In the genomic region with DNA sequence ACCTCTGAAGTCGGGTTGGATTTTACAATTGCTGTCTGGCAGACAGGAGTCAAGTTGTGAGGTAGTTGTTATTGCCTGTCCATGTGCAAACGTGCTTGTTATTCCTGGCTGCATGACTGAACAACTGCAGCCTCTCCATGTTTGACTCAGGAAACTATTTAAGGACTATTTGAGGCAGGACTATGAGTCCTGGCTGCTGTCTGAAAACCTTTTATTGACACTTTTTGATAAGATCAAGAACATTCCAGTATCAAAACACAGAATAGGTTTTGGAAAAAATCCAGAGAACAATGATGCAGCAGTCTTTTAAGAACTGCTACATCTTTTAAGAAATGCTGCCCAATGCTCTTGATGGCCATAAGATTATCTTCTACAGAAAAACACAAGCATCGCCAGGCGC, we compare ENCODE assay signal across 26 cellular contexts. TPM values are rescaled to one million over a fixed set of nuclear protein-coding genes. Genes with fewer than 3 reads are reported as not detected.
DNase-seq lines count a peak whose midpoint lies in the region; ATAC-seq and TF ChIP-seq lines count a peak whose summit lies in the region.
"Had no signal": no experiment of that assay in that cellular context is flagged by ENCODE, and none has a peak within 500 bp of the region (broad histone marks: within the 10 kb centered on the region; RNA-seq: fewer than 3 reads in every experiment).

No MANE protein-coding gene starts in this region.

- CTCF ChIA-PET in mammary epithelial cell (lab: Charles Lee; ENCODE audit: low non-redundant PET): no interaction called here
- CTCF ChIA-PET in activated CD4-positive, alpha-beta T cell treated with anti-CD3 and anti-CD28 coated beads, Interleukin-2, amount 10 ng/mL, durations not matched to agents 7 days and 5 days (lab: Charles Lee): interaction anchor here (0.9 kb wide), 1 partner anchor 14 kb away, joined by 3 read pairs; no protein-coding TSS in a partner anchor

- H4K20me1 ChIP-seq in mammary epithelial cell (ENCODE audit: insufficient read depth, low read length): no peaks in the 10 kb centered on the region

- WGBS in mammary epithelial cell (ENCODE audit: low coverage, missing lambda C conversion rate): 63% methylated on average over 4 of the region's 4 CpGs
- WGBS in ovary, 3 donors: 54 to 62% (median 56%) methylated on average over 4 of the region's 4 CpGs

- H3K27ac ChIP-seq in mammary epithelial cell (ENCODE audit: insufficient read depth, low read depth, low read length) (no peak overlapping the region), breast epithelium (peak overlapping the region in 1 of 2 donors; percentile 5), upper lobe of right lung (no peak overlapping the region), ovary (no peak overlapping the region)
- H3K27ac ChIP-seq: GM23248, Peyer's patch had no signal

- TF ChIP-seq CTCF in mammary epithelial cell (conservative IDR thresholded peaks at IDR 0.05 in 1 of 2, IDR thresholded peaks at IDR 0.05 in 1 of 2; ENCODE audit: extremely low read depth in 1 of 2, insufficient read depth in 1 of 2, low read depth in 1 of 2, low read length in 2 of 2) (no peak), breast epithelium (IDR thresholded peaks at IDR 0.05) (no peak), epithelial cell of esophagus (IDR thresholded peaks at IDR 0.05; ENCODE audit: insufficient read depth, low read depth, low read length, missing control alignments) (no peak), upper lobe of right lung (IDR thresholded peaks at IDR 0.05) (no peak), ovary (IDR thresholded peaks at IDR 0.05) (no peak)

- no peaks in the 10 kb centered on the region for H3K9me3 Mint-ChIP-seq in activated CD4-positive, alpha-beta T cell treated with anti-CD3 and anti-CD28 coated beads, Interleukin-2, amount 10 ng/mL, durations not matched to agents 7 days and 5 days
- H3K9me3 Mint-ChIP-seq: activated naive CD4-positive, alpha-beta T cell treated with anti-CD3 and anti-CD28 coated beads, Interleukin-2, amount 10 ng/mL, durations not matched to agents 7 days and 5 days; type B pancreatic cell had no signal

- H3K4me1 Mint-ChIP-seq in activated CD4-positive, alpha-beta T cell treated with anti-CD3 and anti-CD28 coated beads, Interleukin-2, amount 10 ng/mL, durations not matched to agents 7 days and 5 days: no peaks in the 10 kb centered on the region
- H3K4me1 Mint-ChIP-seq: activated naive CD4-positive, alpha-beta T cell treated with anti-CD3 and anti-CD28 coated beads, Interleukin-2, amount 10 ng/mL, durations not matched to agents 7 days and 5 days had no signal

- H3K4me3 ChIP-seq in mammary epithelial cell (replicated peaks in 1 of 3; ENCODE audit: insufficient read depth in 1 of 3, low read depth in 2 of 3, low read length in 3 of 3) (no peak overlapping the region), breast epithelium (no peak overlapping the region), epithelial cell of esophagus (ENCODE audit: low read length) (no peak overlapping the region), upper lobe of right lung (no peak overlapping the region), ovary (no peak overlapping the region)
- H3K4me3 ChIP-seq: GM23248, Peyer's patch had no signal

- intact Hi-C loops in mammary epithelial cell (cut with micrococcal nuclease) (no loop called here), breast epithelium (cut with DNase I; ENCODE audit: low total_unique reads) (no loop called here), upper lobe of right lung (cut with DNase I) (no loop called here), ovary (cut with DNase I) (loop anchor here in 1 of 4 donors (10.0 kb wide), 2 partner anchors 282 to 878 kb away; no protein-coding TSS in a partner anchor)

- H3K27me3 Mint-ChIP-seq in activated CD4-positive, alpha-beta T cell treated with anti-CD3 and anti-CD28 coated beads, Interleukin-2, amount 10 ng/mL, durations not matched to agents 7 days and 5 days: peaks cover 6% of the 10 kb centered on the region
- H3K27me3 Mint-ChIP-seq: type B pancreatic cell had no signal

- H3K27ac Mint-ChIP-seq in activated CD4-positive, alpha-beta T cell treated with anti-CD3 and anti-CD28 coated beads, Interleukin-2, amount 10 ng/mL, durations not matched to agents 7 days and 5 days: no peak overlapping the region
- H3K27ac Mint-ChIP-seq: activated naive CD4-positive, alpha-beta T cell treated with anti-CD3 and anti-CD28 coated beads, Interleukin-2, amount 10 ng/mL, durations not matched to agents 7 days and 5 days; type B pancreatic cell had no signal

- H3K9ac ChIP-seq in mammary epithelial cell (ENCODE audit: insufficient read depth, low read length): no peak overlapping the region
- H3K9ac ChIP-seq: GM23248 had no signal

- H3K36me3 Mint-ChIP-seq in activated CD4-positive, alpha-beta T cell treated with anti-CD3 and anti-CD28 coated beads, Interleukin-2, amount 10 ng/mL, durations not matched to agents 7 days and 5 days (ENCODE audit: low read depth): no peaks in the 10 kb centered on the region
- H3K36me3 Mint-ChIP-seq: activated naive CD4-positive, alpha-beta T cell treated with anti-CD3 and anti-CD28 coated beads, Interleukin-2, amount 10 ng/mL, durations not matched to agents 7 days and 5 days; type B pancreatic cell had no signal

- no peaks in the 10 kb centered on the region for H3K36me3 ChIP-seq in mammary epithelial cell (ENCODE audit: insufficient read depth, low read length)
- no peaks in the 10 kb centered on the region for H3K36me3 ChIP-seq in breast epithelium
- H3K36me3 ChIP-seq in upper lobe of right lung: no peaks in the 10 kb centered on the region
- no peaks in the 10 kb centered on the region for H3K36me3 ChIP-seq in ovary
- H3K36me3 ChIP-seq: Peyer's patch had no signal

- H3K4me1 ChIP-seq in mammary epithelial cell (ENCODE audit: insufficient read depth, low read length) (no peaks in the 10 kb centered on the region), breast epithelium (no peaks in the 10 kb centered on the region), upper lobe of right lung (no peaks in the 10 kb centered on the region), ovary (ENCODE audit: insufficient read depth) (no peaks in the 10 kb centered on the region)
- H3K4me1 ChIP-seq: Peyer's patch had no signal

- dilution Hi-C loops in mammary epithelial cell (cut with HindIII; ENCODE audit: low sequenced_read_pairs): no loop called here

- TF ChIP-seq EP300 in ovary (IDR thresholded peaks at IDR 0.05): no peak

- H2AFZ ChIP-seq in mammary epithelial cell (ENCODE audit: low read depth, low read length): no peak overlapping the region
- H2AFZ ChIP-seq: GM23248 had no signal

- H3K9me3 ChIP-seq in mammary epithelial cell (replicated peaks; ENCODE audit: insufficient read depth, low read length) (no peaks in the 10 kb centered on the region), breast epithelium (no peaks in the 10 kb centered on the region), upper lobe of right lung (no peaks in the 10 kb centered on the region), ovary (no peaks in the 10 kb centered on the region)
- H3K9me3 ChIP-seq: Peyer's patch had no signal

- H3K27me3 ChIP-seq in mammary epithelial cell (ENCODE audit: insufficient read depth, low read length) (no peaks in the 10 kb centered on the region), breast epithelium (no peaks in the 10 kb centered on the region), upper lobe of right lung (no peaks in the 10 kb centered on the region), ovary (no peaks in the 10 kb centered on the region)
- H3K27me3 ChIP-seq: Peyer's patch had no signal

- no peaks in the 10 kb centered on the region for H3K79me2 ChIP-seq in mammary epithelial cell (ENCODE audit: insufficient read depth, low read length)

- BruUV-seq in mammary epithelial cell (replicated peaks; lab: Mats Ljungman, UMichigan): no TSS peak

- no peak overlapping the region for H3K4me3 Mint-ChIP-seq in activated CD4-positive, alpha-beta T cell treated with anti-CD3 and anti-CD28 coated beads, Interleukin-2, amount 10 ng/mL, durations not matched to agents 7 days and 5 days
- H3K4me3 Mint-ChIP-seq: activated naive CD4-positive, alpha-beta T cell treated with anti-CD3 and anti-CD28 coated beads, Interleukin-2, amount 10 ng/mL, durations not matched to agents 7 days and 5 days; type B pancreatic cell had no signal

- ATAC-seq in upper lobe of right lung: peak; percentile 41

- TF ChIP-seq POLR2A in breast epithelium (IDR thresholded peaks at IDR 0.05): no peak
- no peak for TF ChIP-seq POLR2A in ovary (IDR thresholded peaks at IDR 0.05)

- no peak overlapping the region for H3K4me2 ChIP-seq in mammary epithelial cell (ENCODE audit: insufficient read depth, low read depth, low read length)

- in situ Hi-C loops in mammary epithelial cell (cut with MboI; ENCODE audit: low sequenced_read_pairs in 2 of 2): loop anchor here (10.0 to 25.0 kb wide), 3 partner anchors 249 to 726 kb away; no protein-coding TSS in a partner anchor

- DNase-seq in mammary epithelial cell: peak; percentile 43
- no peak for DNase-seq in breast epithelium (ENCODE audit: low spot score in 2 of 2)
- peak; percentile 8 for DNase-seq in epithelial cell of esophagus (ENCODE audit: low read depth)
- peak; percentile 82 to 83 for DNase-seq in lung microvascular endothelial cell (ENCODE audit: low read depth in 2 of 2)
- no peak for DNase-seq in upper lobe of right lung
- no peak for DNase-seq in NCI-H1105 (lab: John Stamatoyannopoulos, UW)
- DNase-seq in activated CD4-positive, alpha-beta T cell treated with anti-CD3 and anti-CD28 coated beads, Interleukin-2, amount 10 ng/mL, durations not matched to agents 7 days and 5 days: no peak
- DNase-seq in ovary: no peak
- DNase-seq: 8988T; activated CD4-positive, alpha-beta T cell treated with anti-CD3 and anti-CD28 coated beads, Interleukin-2, amount 50 U/mL, for 1 hour; activated naive CD4-positive, alpha-beta T cell treated with anti-CD3 and anti-CD28 coated beads, Interleukin-2, amount 10 ng/mL, durations not matched to agents 7 days and 5 days; activated T-cell treated with anti-CD3 and anti-CD28 coated beads for 4 hours; C1 segment of cervical spinal cord; DMS153; effector CD4-positive, alpha-beta T cell; GM23248; hypothalamus; KBM-7; left colon; NCI-H1092; NCI-H2171; NCI-H748 treated with DMSO at 0.1 percent for 48 hours; Peyer's patch; stimulated activated naive CD4-positive, alpha-beta T cell; SW 1271 had no signal

- POLR2A ChIA-PET in activated CD4-positive, alpha-beta T cell treated with anti-CD3 and anti-CD28 coated beads, Interleukin-2, amount 10 ng/mL, durations not matched to agents 7 days and 5 days (lab: Charles Lee): no interaction called here

RNA-seq across cellular contexts. Expression of a gene that starts 10.0 kb away (rescaled TPM):
- total RNA-seq in mammary epithelial cell: 1 to 10 TPM; 4.8 to 8.2 TPM
- polyA plus RNA-seq in mammary epithelial cell: 2.9 TPM
- polyA minus RNA-seq in mammary epithelial cell: 5.5 TPM
- total RNA-seq in breast epithelium: 100 to 1,000 TPM in 2 of 3 donors, 10 to 100 TPM in 1; 82.1 to 233 (median 103) TPM
- total RNA-seq in lung microvascular endothelial cell: 18.3 and 61.5 TPM in 2 replicates
- 134 TPM for total RNA-seq in upper lobe of right lung
- 1 to 10 TPM; 7.4 to 7.8 TPM for total RNA-seq in activated CD4-positive, alpha-beta T cell treated with anti-CD3 and anti-CD28 coated beads, Interleukin-2, amount 10 ng/mL, durations not matched to agents 7 days and 5 days
- total RNA-seq in ovary: 100 to 1,000 TPM in 2 of 7 donors, 10 to 100 TPM in 5; 22.5 to 124 (median 43.5) TPM
- polyA plus RNA-seq in ovary: 10 to 100 TPM; 31.4 to 45.8 TPM

Comparison
In these comparisons a context has a peak if more than half of its experiments do, and no peak if none do; other contexts are left out.
1. DNase-seq: peak in mammary epithelial cell (single experiment), epithelial cell of esophagus (single experiment) and lung microvascular endothelial cell (2 of 2); none in breast epithelium (0 of 2), upper lobe of right lung (single experiment), NCI-H1105 (single experiment), activated CD4-positive, alpha-beta T cell treated with anti-CD3 and anti-CD28 coated beads, Interleukin-2, amount 10 ng/mL, durations not matched to agents 7 days and 5 days (single experiment) and ovary (0 of 5).